Comparison of ENCODE assay signal across 11 cellular contexts in the genomic region with DNA sequence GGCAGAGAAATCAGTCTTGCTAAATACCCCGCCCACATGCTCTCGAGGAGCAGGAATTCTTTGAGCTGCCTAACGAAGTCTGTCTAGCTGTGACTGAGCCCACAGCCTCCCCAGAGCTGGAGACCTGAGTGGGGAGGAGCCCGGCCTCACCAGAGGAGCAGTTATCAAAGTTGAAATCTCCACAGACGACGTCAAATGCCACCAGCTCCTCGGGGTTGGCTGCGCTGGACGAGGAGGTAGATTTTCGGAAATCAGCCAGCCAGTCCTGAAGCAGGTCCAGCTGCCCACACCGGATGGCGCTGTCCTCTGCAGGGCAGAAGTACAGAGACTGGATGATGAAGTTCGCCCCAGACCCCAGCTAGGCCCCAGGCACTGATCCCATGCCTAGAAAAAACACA. TPM values are rescaled to one million over a fixed set of nuclear protein-coding genes. Genes with fewer than 3 reads are reported as not detected.
A peak's percentile ranks its signal among the peaks of the same experiment; 100 is the strongest.
DNase-seq lines count a peak whose midpoint lies in the region; TF ChIP-seq lines count a peak whose summit lies in the region.
"Had no signal": no experiment of that assay in that cellular context is flagged by ENCODE, and none has a peak within 500 bp of the region (broad histone marks: within the 10 kb centered on the region; RNA-seq: fewer than 3 reads in every experiment).

No MANE protein-coding gene starts in this region.

- TF ChIP-seq EP300 in ovary (IDR thresholded peaks at IDR 0.05) = no peak

- H3K4me3 ChIP-seq in AG09309 (ENCODE audit: control insufficient read depth, low read depth, low read length) (no peak overlapping the region), astrocyte of the spinal cord (ENCODE audit: low read depth, low read length) (no peak overlapping the region), kidney epithelial cell (ENCODE audit: low read depth, low read length) (no peak overlapping the region), ovary (no peak overlapping the region)

- H3K27me3 ChIP-seq in kidney epithelial cell (ENCODE audit: control insufficient read depth, insufficient read depth, low read length) (peaks cover 36% of the 10 kb centered on the region), ovary (no peaks in the 10 kb centered on the region)

- TF ChIP-seq CTCF in AG09309 (IDR thresholded peaks at IDR 0.05; ENCODE audit: control insufficient read depth, insufficient read depth, low read depth, low read length, missing control alignments) (peak; percentile 23), GM12873 (IDR thresholded peaks at IDR 0.05; ENCODE audit: insufficient read depth, low read depth, low read length, missing control alignments) (peak; percentile 43), astrocyte of the spinal cord (IDR thresholded peaks at IDR 0.05; ENCODE audit: low read depth, low read length) (peak; percentile 19), kidney epithelial cell (IDR thresholded peaks at IDR 0.05; ENCODE audit: insufficient read depth, low read length, poor library complexity, severe bottlenecking) (peak; percentile 21), ovary (IDR thresholded peaks at IDR 0.05) (no peak)

- peaks cover 24% of the 10 kb centered on the region for H3K27me3 Mint-ChIP-seq in T-helper 2 cell treated with Interferon-gamma antibody and Interleukin-4, amounts not matched to agents 5 μg/mL and 100 μg/mL, for 36 hours (ENCODE audit: low read depth)

- peaks cover 7% of the 10 kb centered on the region for H3K36me3 Mint-ChIP-seq in T-helper 2 cell treated with Interferon-gamma antibody and Interleukin-4, amounts not matched to agents 5 μg/mL and 100 μg/mL, for 36 hours (ENCODE audit: low read depth)

- H3K9me3 ChIP-seq in ovary = no peaks in the 10 kb centered on the region
- H3K9me3 ChIP-seq: neutrophil had no signal

- in situ Hi-C loops in astrocyte of the spinal cord (cut with HindIII; ENCODE audit: low sequenced_read_pairs) = no loop called here

- H3K9me3 Mint-ChIP-seq in T-helper 2 cell treated with Interferon-gamma antibody and Interleukin-4, amounts not matched to agents 5 μg/mL and 100 μg/mL, for 36 hours = no peaks in the 10 kb centered on the region

- H3K27ac ChIP-seq in ovary = no peak overlapping the region
- H3K27ac ChIP-seq: neutrophil had no signal

- no peak overlapping the region for H3K4me3 Mint-ChIP-seq in T-helper 2 cell treated with Interferon-gamma antibody and Interleukin-4, amounts not matched to agents 5 μg/mL and 100 μg/mL, for 36 hours

- TF ChIP-seq POLR2A in ovary (IDR thresholded peaks at IDR 0.05) = no peak

- WGBS in ovary, 3 donors = 63 to 68% (median 64%) methylated on average over 13 of the region's 13 CpGs

- DNase-seq in AG09309 (ENCODE audit: low read depth) (no peak), astrocyte of the spinal cord (ENCODE audit: low read depth, low spot score) (no peak), kidney epithelial cell (ENCODE audit: low read depth) (no peak), ovary (no peak), cortex of kidney (lab: John Stamatoyannopoulos, UW) (no peak)
- DNase-seq in stimulated activated CD4-positive, alpha-beta T cell treated with anti-CD3 and anti-CD28 coated beads, Interleukin-2, amount 100 ng/mL, for 48 hours = no peak
- no peak for DNase-seq in T-helper 2 cell treated with Interferon-gamma antibody and Interleukin-4, amounts not matched to agents 5 μg/mL and 100 μg/mL, for 36 hours (ENCODE audit: low spot score)
- DNase-seq: erythroblast, NCI-H1105 had no signal

- H3K36me3 ChIP-seq in kidney epithelial cell (ENCODE audit: control insufficient read depth, insufficient read depth, low read length) = no peaks in the 10 kb centered on the region
- H3K36me3 ChIP-seq in ovary = no peaks in the 10 kb centered on the region
- H3K36me3 ChIP-seq: neutrophil had no signal

- intact Hi-C loops in ovary (cut with DNase I) = loop anchor here in 2 of 4 donors (10.0 kb wide), 1 partner anchor 150 kb away; no protein-coding TSS in a partner anchor

- H3K4me1 ChIP-seq in ovary (ENCODE audit: insufficient read depth) = peaks cover 2% of the 10 kb centered on the region

- H3K27ac Mint-ChIP-seq in T-helper 2 cell treated with Interferon-gamma antibody and Interleukin-4, amounts not matched to agents 5 μg/mL and 100 μg/mL, for 36 hours = no peak overlapping the region

- H3K4me1 Mint-ChIP-seq in T-helper 2 cell treated with Interferon-gamma antibody and Interleukin-4, amounts not matched to agents 5 μg/mL and 100 μg/mL, for 36 hours (ENCODE audit: low read depth) = peaks cover 23% of the 10 kb centered on the region

RNA-seq across cellular contexts. Expression of a gene that starts 53.8 kb away (rescaled TPM):
- total RNA-seq in kidney epithelial cell (37.0 and 41.8 TPM in 2 replicates), ovary (10 to 100 TPM; 27.8 to 43.4 (median 37.8) TPM)
- polyA plus RNA-seq in ovary = 10 to 100 TPM; 35.8 to 42.2 TPM

RNA-seq across cellular contexts. Expression of a gene that starts 53.9 kb away (rescaled TPM):
- total RNA-seq in kidney epithelial cell (10.4 and 14.4 TPM in 2 replicates), ovary (10 to 100 TPM in 6 of 7 donors, 1 to 10 TPM in 1; 8.9 to 20.7 (median 17.6) TPM)
- polyA plus RNA-seq in ovary = 10 to 100 TPM in 1 of 2 donors, 1 to 10 TPM in 1; 8.7 to 18.3 TPM

Comparison
In these comparisons a context has a peak if more than half of its experiments do, and no peak if none do; other contexts are left out.
1. CTCF ChIP-seq: peak in AG09309 (single experiment), GM12873 (single experiment), astrocyte of the spinal cord (single experiment) and kidney epithelial cell (single experiment); none in ovary (0 of 3).